In the genomic region with DNA sequence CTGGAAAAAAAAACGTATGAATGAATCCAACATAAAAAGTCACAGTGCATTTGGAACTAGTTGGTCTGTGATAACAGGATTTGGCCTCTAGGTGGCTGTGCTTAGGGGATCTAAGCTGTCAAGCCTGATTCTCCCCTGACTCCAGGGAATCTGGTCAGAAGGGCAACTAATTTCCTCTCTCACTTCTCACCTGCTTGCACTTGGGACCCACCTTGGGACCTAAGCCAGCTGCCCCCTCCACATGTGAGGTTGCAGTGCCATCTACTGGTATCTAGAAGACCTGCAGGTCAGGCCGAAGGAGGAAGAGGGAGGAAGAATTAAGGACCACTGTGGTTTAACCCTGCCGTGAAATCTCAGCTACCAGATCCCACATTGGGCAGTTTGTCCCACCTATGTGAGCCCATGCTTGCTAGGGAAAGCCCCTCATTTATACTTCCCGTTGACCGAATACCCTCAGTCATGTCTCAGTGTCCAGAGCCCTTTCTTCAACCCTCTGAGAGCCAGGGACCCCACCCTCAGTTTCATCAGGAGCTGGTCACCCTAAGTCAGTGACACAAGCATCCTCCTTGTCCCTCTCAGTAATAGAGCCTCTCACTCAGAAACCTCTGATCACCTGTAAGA, we compare ENCODE assay signal across 1 cellular context.
TF ChIP-seq lines count a peak whose summit lies in the region.

No MANE protein-coding gene starts in this region.

TF ChIP-seq in H1, 55 proteins besides CTCF, POLR2A, EP300 and RAD21:
- TF ChIP-seq BRCA1 (IDR thresholded peaks at IDR 0.05; ENCODE audit: low read depth, low read length) (peak; percentile 15; the same call in 1 of the 2 replicates), TCF12 (IDR thresholded peaks at IDR 0.05; ENCODE audit: low read depth, low read length) (0 out of 2 replicates have a peak, but pooled peaks have one; percentile 43), CHD7 (IDR thresholded peaks at IDR 0.05; ENCODE audit: insufficient replicate concordance, low read length) (peak; percentile 66), TEAD4 (IDR thresholded peaks at IDR 0.05; ENCODE audit: low read depth, low read length) (peak; percentile 60; the same call in 1 of the 2 replicates), SIN3A (conservative IDR thresholded peaks at IDR 0.05 in 1 of 2, IDR thresholded peaks at IDR 0.05 in 1 of 2; ENCODE audit: low read depth in 1 of 2, low read length in 2 of 2) (peak; percentile 77 to 95; a peak in 3 of 4 replicates), TBP (IDR thresholded peaks at IDR 0.05; ENCODE audit: low read depth, low read length) (peak; percentile 40; the same call in 1 of the 2 replicates), SAP30 (IDR thresholded peaks at IDR 0.05; ENCODE audit: insufficient read depth, insufficient replicate concordance, low read length) (no peak), YY1 (IDR thresholded peaks at IDR 0.05; ENCODE audit: low read depth, low read length) (peak; percentile 66; the same call in 1 of the 2 replicates), SP1 (IDR thresholded peaks at IDR 0.05; ENCODE audit: low read depth, low read length) (no peak), TAF1 (IDR thresholded peaks at IDR 0.05; ENCODE audit: low read depth, low read length) (0 out of 2 replicates have a peak, but pooled peaks have one; percentile 26), RBBP5 (IDR thresholded peaks at IDR 0.05; ENCODE audit: borderline replicate concordance, low read depth, low read length) (no peak), NANOG (IDR thresholded peaks at IDR 0.05; ENCODE audit: insufficient read depth, low read depth, low read length, poor library complexity, severe bottlenecking) (peak; percentile 6), KDM1A (IDR thresholded peaks at IDR 0.05; ENCODE audit: borderline replicate concordance, low read length) (no peak; the same call in 1 of the 2 replicates), CREB1 (IDR thresholded peaks at IDR 0.05) (peak; percentile 32), RXRA (IDR thresholded peaks at IDR 0.05; ENCODE audit: insufficient read depth, low read depth, low read length) (0 out of 2 replicates have a peak, but pooled peaks have one; percentile 25)
- TF ChIP-seq, protein P1, sequence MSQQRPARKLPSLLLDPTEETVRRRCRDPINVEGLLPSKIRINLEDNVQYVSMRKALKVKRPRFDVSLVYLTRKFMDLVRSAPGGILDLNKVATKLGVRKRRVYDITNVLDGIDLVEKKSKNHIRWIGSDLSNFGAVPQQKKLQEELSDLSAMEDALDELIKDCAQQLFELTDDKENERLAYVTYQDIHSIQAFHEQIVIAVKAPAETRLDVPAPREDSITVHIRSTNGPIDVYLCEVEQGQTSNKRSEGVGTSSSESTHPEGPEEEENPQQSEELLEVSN (IDR thresholded peaks at IDR 0.05), result no peak
- TF ChIP-seq, protein P2, sequence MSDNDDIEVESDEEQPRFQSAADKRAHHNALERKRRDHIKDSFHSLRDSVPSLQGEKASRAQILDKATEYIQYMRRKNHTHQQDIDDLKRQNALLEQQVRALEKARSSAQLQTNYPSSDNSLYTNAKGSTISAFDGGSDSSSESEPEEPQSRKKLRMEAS (IDR thresholded peaks at IDR 0.05), result peak; percentile 34; the same call in 1 of the 2 replicates
- TF ChIP-seq, protein P3, sequence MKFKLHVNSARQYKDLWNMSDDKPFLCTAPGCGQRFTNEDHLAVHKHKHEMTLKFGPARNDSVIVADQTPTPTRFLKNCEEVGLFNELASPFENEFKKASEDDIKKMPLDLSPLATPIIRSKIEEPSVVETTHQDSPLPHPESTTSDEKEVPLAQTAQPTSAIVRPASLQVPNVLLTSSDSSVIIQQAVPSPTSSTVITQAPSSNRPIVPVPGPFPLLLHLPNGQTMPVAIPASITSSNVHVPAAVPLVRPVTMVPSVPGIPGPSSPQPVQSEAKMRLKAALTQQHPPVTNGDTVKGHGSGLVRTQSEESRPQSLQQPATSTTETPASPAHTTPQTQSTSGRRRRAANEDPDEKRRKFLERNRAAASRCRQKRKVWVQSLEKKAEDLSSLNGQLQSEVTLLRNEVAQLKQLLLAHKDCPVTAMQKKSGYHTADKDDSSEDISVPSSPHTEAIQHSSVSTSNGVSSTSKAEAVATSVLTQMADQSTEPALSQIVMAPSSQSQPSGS (IDR thresholded peaks at IDR 0.05; ENCODE audit: low read length), result peak; percentile 66; the same call in 1 of the 2 replicates
